15 cellular contexts compared by ENCODE assay signal in genomic region chr11:116580828-116581227, GRCh38.
DNase-seq lines count a peak whose midpoint lies in the region; ATAC-seq and TF ChIP-seq lines count a peak whose summit lies in the region.
"Had no signal": no experiment of that assay in that cellular context is flagged by ENCODE, and none has a peak within 500 bp of the region (broad histone marks: within the 10 kb centered on the region; RNA-seq: fewer than 3 reads in every experiment).

No MANE protein-coding gene starts in this region.

- H3K27ac ChIP-seq in GM23338 (ENCODE audit: low read depth) (no peak overlapping the region), endodermal cell (ENCODE audit: low read depth, low read length) (no peak overlapping the region), prostate gland (no peak overlapping the region)
- H3K27ac ChIP-seq: ascending aorta had no signal

- H3K4me3 Mint-ChIP-seq in GM23338, result peak overlapping the region; percentile 55
- peak overlapping the region; percentile 46 for H3K4me3 Mint-ChIP-seq in endodermal cell
- peak overlapping the region; percentile 44 for H3K4me3 Mint-ChIP-seq in neural crest cell
- H3K4me3 Mint-ChIP-seq: CD4-positive, CD25-positive, alpha-beta regulatory T cell; naive thymus-derived CD4-positive, alpha-beta T cell had no signal

- intact Hi-C loops in prostate gland (cut with DNase I), result no loop called here

- H3K9me3 ChIP-seq in endodermal cell (ENCODE audit: control insufficient read depth, low read length), result no peaks in the 10 kb centered on the region
- no peaks in the 10 kb centered on the region for H3K9me3 ChIP-seq in prostate gland
- H3K9me3 ChIP-seq: ascending aorta had no signal

- H3F3A ChIP-seq in GM23338 (replicated peaks; ENCODE audit: low read depth), result 0 out of 2 replicates have a peak, but pooled peaks cover 11% of the 10 kb centered on the region

- no peak for TF ChIP-seq POLR2A in prostate gland (IDR thresholded peaks at IDR 0.05)

- no peaks in the 10 kb centered on the region for H3K9me2 ChIP-seq in GM23338 (ENCODE audit: insufficient read depth)

- WGBS in endodermal cell (ENCODE audit: insufficient coverage in 1 of 2, insufficient read length in 1 of 2), 2 experiments, result 6 to 9% methylated on average over 16 to 35 of the region's 35 CpGs
- WGBS in prostate gland, result under 1% methylated on average over 35 of the region's 35 CpGs

- H3K27me3 ChIP-seq in GM23338 (ENCODE audit: insufficient read depth), result peaks cover 97% of the 10 kb centered on the region
- peaks cover 86% of the 10 kb centered on the region for H3K27me3 ChIP-seq in endodermal cell (ENCODE audit: control insufficient read depth, insufficient read depth, low read length, poor library complexity, severe bottlenecking)
- peaks cover 18% of the 10 kb centered on the region for H3K27me3 ChIP-seq in prostate gland (replicated peaks; ENCODE audit: insufficient read depth)

- H3K36me3 Mint-ChIP-seq in GM23338 (ENCODE audit: low read depth) (no peaks in the 10 kb centered on the region), endodermal cell (ENCODE audit: low read depth) (no peaks in the 10 kb centered on the region), neural crest cell (ENCODE audit: low read depth) (peaks cover 2% of the 10 kb centered on the region)
- H3K36me3 Mint-ChIP-seq: CD4-positive, CD25-positive, alpha-beta regulatory T cell; naive thymus-derived CD4-positive, alpha-beta T cell had no signal

- H3K4me1 Mint-ChIP-seq in GM23338 (peaks cover 32% of the 10 kb centered on the region), endodermal cell (peaks cover 34% of the 10 kb centered on the region), neural crest cell (peaks cover 14% of the 10 kb centered on the region)
- H3K4me1 Mint-ChIP-seq: CD4-positive, CD25-positive, alpha-beta regulatory T cell had no signal

- H3K9me3 Mint-ChIP-seq in GM23338 (no peaks in the 10 kb centered on the region), endodermal cell (no peaks in the 10 kb centered on the region), neural crest cell (no peaks in the 10 kb centered on the region)

- H2AFZ ChIP-seq in GM23338, result peak overlapping the region; percentile 11

- H3K4me2 ChIP-seq in GM23338, result peak overlapping the region; percentile 96

- TF ChIP-seq CTCF in GM23338 (conservative IDR thresholded peaks at IDR 0.05; ENCODE audit: low read depth in 2 of 2), result no peak
- no peak for TF ChIP-seq CTCF in endodermal cell (conservative IDR thresholded peaks at IDR 0.05)
- no peak for TF ChIP-seq CTCF in neural crest cell (conservative IDR thresholded peaks at IDR 0.05)
- TF ChIP-seq CTCF in prostate gland (IDR thresholded peaks at IDR 0.05), result no peak

- no peak overlapping the region for H3K9ac ChIP-seq in endodermal cell (ENCODE audit: extremely low read depth, low read length, poor library complexity, severe bottlenecking)

- ATAC-seq in GM23338 (peak; percentile 86), HG03135 (IDR thresholded peaks at IDR 0.05; ENCODE audit: unreplicated experiment) (no peak)
- ATAC-seq: naive thymus-derived CD4-positive, alpha-beta T cell had no signal

- no peaks in the 10 kb centered on the region for H3K79me2 ChIP-seq in GM23338 (replicated peaks; ENCODE audit: insufficient read depth)

- H3K4me3 ChIP-seq in GM23338 (peak overlapping the region; percentile 70), endodermal cell (ENCODE audit: low read length) (peak overlapping the region; percentile 65), prostate gland (no peak overlapping the region)

- H3K36me3 ChIP-seq in GM23338 (ENCODE audit: insufficient read depth) (no peaks in the 10 kb centered on the region; the same call in 1 of the 2 replicates), endodermal cell (ENCODE audit: control insufficient read depth, insufficient read depth, low read length) (no peaks in the 10 kb centered on the region), prostate gland (no peaks in the 10 kb centered on the region)
- H3K36me3 ChIP-seq: ascending aorta had no signal

- H4K20me1 ChIP-seq in GM23338 (replicated peaks; ENCODE audit: insufficient read depth), result peaks cover 3% of the 10 kb centered on the region

- H3K27ac Mint-ChIP-seq in GM23338 (no peak overlapping the region), endodermal cell (no peak overlapping the region), neural crest cell (ENCODE audit: unreplicated experiment) (no peak overlapping the region)
- H3K27ac Mint-ChIP-seq: CD4-positive, CD25-positive, alpha-beta regulatory T cell; naive thymus-derived CD4-positive, alpha-beta T cell had no signal

- peaks cover 84% of the 10 kb centered on the region for H3K27me3 Mint-ChIP-seq in GM23338 (ENCODE audit: insufficient read depth, low read depth, poor library complexity)
- peaks cover 90% of the 10 kb centered on the region for H3K27me3 Mint-ChIP-seq in endodermal cell (ENCODE audit: insufficient read depth)
- peaks cover 95% of the 10 kb centered on the region for H3K27me3 Mint-ChIP-seq in neural crest cell (ENCODE audit: low read depth)

- DNase-seq in GM23338 (ENCODE audit: low spot score) (peak; percentile 95), NCI-H2227 (lab: John Stamatoyannopoulos, UW; ENCODE audit: unreplicated experiment) (peak; percentile 16), endodermal cell (peak; percentile 94), neural crest cell (ENCODE audit: low read depth, low spot score) (no peak), prostate gland (ENCODE audit: low spot score) (no peak), HUDEP-2 (lab: John Stamatoyannopoulos, UW; ENCODE audit: unreplicated experiment in 76 of 76) (no peak)
- DNase-seq in stimulated activated CD4-positive, alpha-beta T cell treated with anti-CD3 and anti-CD28 coated beads, Interleukin-4, amount 100 ng/mL, for 4 hours, result no peak
- DNase-seq: CD4-positive, CD25-positive, alpha-beta regulatory T cell; HCEC 1CT; KBM-7; naive thymus-derived CD4-positive, alpha-beta T cell; NCI-H345; SIG-M5 had no signal

- H3K4me1 ChIP-seq in GM23338 (ENCODE audit: insufficient read depth) (peaks cover 32% of the 10 kb centered on the region), endodermal cell (ENCODE audit: control insufficient read depth, insufficient read depth, low read length) (peaks cover 9% of the 10 kb centered on the region), prostate gland (replicated peaks) (no peaks in the 10 kb centered on the region)
- H3K4me1 ChIP-seq: ascending aorta had no signal

TF ChIP-seq in GM23338, 12 proteins besides CTCF, POLR2A, EP300 and RAD21:
- TF ChIP-seq CREB1 (CRISPR knock-in tag; IDR thresholded peaks at IDR 0.05; ENCODE audit: low read depth) (no peak), REST (IDR thresholded peaks at IDR 0.05; ENCODE audit: unreplicated experiment) (peak; percentile 9), EZH2 (IDR thresholded peaks at IDR 0.05; ENCODE audit: low read depth, unreplicated experiment) (no peak), NANOG (IDR thresholded peaks at IDR 0.05; ENCODE audit: borderline replicate concordance) (peak; percentile 77; the same call in 1 of the 2 replicates)

Comparison
In these comparisons a context has a peak if more than half of its experiments do, and no peak if none do; other contexts are left out.
1. DNase-seq: peak in GM23338 (single experiment), NCI-H2227 (single experiment) and endodermal cell (single experiment); none in neural crest cell (single experiment), prostate gland (single experiment), stimulated activated CD4-positive, alpha-beta T cell treated with anti-CD3 and anti-CD28 coated beads, Interleukin-4, amount 100 ng/mL, for 4 hours (0 of 2) and HUDEP-2 (0 of 76).
2. H3K4me3 ChIP-seq: peak in GM23338 (single experiment) and endodermal cell (single experiment); none in prostate gland (0 of 2).
3. Peak in every context shown above with its lines, with median percentiles within 50 percentile points of each other: H3K4me3 Mint-ChIP-seq.